8 cellular contexts compared by ENCODE assay signal in the genomic region with DNA sequence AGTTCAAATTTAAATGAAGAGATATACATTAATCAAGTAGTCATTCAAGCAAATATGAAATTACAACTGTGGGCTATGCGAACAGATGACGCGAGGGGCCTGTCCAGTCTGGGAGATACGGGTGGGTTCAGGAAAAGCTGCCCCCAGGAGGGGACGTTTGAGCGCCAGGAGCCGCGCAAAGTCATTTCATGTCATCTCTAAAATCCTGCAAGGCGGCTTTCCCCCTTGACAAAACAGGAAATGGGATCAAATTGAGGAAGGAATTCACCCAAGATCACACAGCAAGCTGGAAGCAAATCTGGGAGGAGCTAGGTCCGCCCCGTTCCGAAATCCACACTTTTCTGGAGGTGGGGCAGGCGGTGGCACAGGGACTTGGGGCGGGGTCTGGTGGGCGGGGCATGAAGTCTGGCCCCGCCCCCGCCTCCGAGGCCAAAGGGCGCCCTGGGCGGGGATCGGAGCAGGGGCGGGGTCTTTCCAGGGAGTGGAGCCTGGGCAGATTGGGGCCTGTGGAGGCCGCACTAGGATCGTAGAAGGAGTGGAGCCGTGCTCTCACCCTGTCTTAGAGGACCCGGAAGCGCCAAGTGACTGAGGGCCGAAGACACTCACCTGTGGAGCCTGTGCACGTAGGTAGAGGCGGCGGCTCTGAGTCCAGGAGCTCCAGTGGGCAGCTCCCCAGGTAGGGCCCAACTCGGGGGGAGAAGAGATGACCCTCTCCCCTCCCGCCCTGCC. TPM values are rescaled to one million over a fixed set of nuclear protein-coding genes. Genes with fewer than 3 reads are reported as not detected.
DNase-seq lines count a peak whose midpoint lies in the region; ATAC-seq, FAIRE-seq and TF ChIP-seq lines count a peak whose summit lies in the region.

A gene with protein sequence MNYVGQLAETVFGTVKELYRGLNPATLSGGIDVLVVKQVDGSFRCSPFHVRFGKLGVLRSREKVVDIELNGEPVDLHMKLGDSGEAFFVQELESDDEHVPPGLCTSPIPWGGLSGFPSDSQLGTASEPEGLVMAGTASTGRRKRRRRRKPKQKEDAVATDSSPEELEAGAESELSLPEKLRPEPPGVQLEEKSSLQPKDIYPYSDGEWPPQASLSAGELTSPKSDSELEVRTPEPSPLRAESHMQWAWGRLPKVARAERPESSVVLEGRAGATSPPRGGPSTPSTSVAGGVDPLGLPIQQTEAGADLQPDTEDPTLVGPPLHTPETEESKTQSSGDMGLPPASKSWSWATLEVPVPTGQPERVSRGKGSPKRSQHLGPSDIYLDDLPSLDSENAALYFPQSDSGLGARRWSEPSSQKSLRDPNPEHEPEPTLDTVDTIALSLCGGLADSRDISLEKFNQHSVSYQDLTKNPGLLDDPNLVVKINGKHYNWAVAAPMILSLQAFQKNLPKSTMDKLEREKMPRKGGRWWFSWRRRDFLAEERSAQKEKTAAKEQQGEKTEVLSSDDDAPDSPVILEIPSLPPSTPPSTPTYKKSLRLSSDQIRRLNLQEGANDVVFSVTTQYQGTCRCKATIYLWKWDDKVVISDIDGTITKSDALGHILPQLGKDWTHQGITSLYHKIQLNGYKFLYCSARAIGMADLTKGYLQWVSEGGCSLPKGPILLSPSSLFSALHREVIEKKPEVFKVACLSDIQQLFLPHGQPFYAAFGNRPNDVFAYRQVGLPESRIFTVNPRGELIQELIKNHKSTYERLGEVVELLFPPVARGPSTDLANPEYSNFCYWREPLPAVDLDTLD (plus strand): TSS at position 495 of the 729 bp plus-strand sequence. CDS start 4,983 bp downstream, outside the sequence.

- DNase-seq in GM12892 (ENCODE audit: insufficient read length) (no peak), HuH-7 (ENCODE audit: low spot score) (peak; percentile 95), SHP77 (lab: John Stamatoyannopoulos, UW) (peak; percentile 61 to 68), glutamatergic neuron (peak; percentile 85), osteoblast (ENCODE audit: insufficient read length, low spot score, missing footprints) (peak; percentile 98), transverse colon (peak; percentile 95), OCI-M2 (lab: John Stamatoyannopoulos, UW; ENCODE audit: unreplicated experiment) (no peak)
- peak; percentile 66 to 72 for DNase-seq in activated naive CD4-positive, alpha-beta T cell treated with anti-CD3 and anti-CD28 coated beads, Interleukin-2, amount 50 U/mL, for 72 hours (ENCODE audit: low spot score in 2 of 2)

- WGBS in transverse colon (ENCODE audit: low coverage in 1 of 2), 2 donors = 6 to 18% methylated on average over 12 to 28 of the region's 33 CpGs

- no peak for TF ChIP-seq EP300 in transverse colon (IDR thresholded peaks at IDR 0.05; ENCODE audit: low read depth)

- FAIRE-seq in GM12892 (lab: Jason Lieb, UNC) = peak; percentile 62

- in situ Hi-C loops in transverse colon (cut with MboI; ENCODE audit: low pct_ligation_motif_present in 1 of 4, low pct_unique_long_range_greater_than_20kb in 1 of 4, low sequenced_read_pairs in 3 of 4) = loop anchor here in 3 of 4 donors (5.0 to 25.0 kb wide), 3 partner anchors 168 to 378 kb away; no protein-coding TSS in a partner anchor

- H3K36me3 ChIP-seq in osteoblast (ENCODE audit: insufficient read depth, low read length) (no peaks in the 10 kb centered on the region), transverse colon (no peaks in the 10 kb centered on the region)

- TF ChIP-seq CTCF in glutamatergic neuron (IDR thresholded peaks at IDR 0.05; ENCODE audit: partially characterized antibody, unreplicated experiment) = peak; percentile 71
- TF ChIP-seq CTCF in osteoblast (IDR thresholded peaks at IDR 0.05; ENCODE audit: extremely low read depth, low read depth, low read length) = peak; percentile 1
- no peak for TF ChIP-seq CTCF in transverse colon (IDR thresholded peaks at IDR 0.05)

- no peaks in the 10 kb centered on the region for H3K9me3 ChIP-seq in osteoblast (ENCODE audit: low read depth, low read length)
- no peaks in the 10 kb centered on the region for H3K9me3 ChIP-seq in transverse colon

- no peaks in the 10 kb centered on the region for H4K20me1 ChIP-seq in osteoblast (ENCODE audit: insufficient read depth, low read length)

- no peak for TF ChIP-seq POLR2A in GM12892 (IDR thresholded peaks at IDR 0.05; ENCODE audit: low read depth, low read length)
- TF ChIP-seq POLR2A in transverse colon (IDR thresholded peaks at IDR 0.05) = peak; percentile 90

- H3K9me3 Mint-ChIP-seq in activated naive CD4-positive, alpha-beta T cell treated with anti-CD3 and anti-CD28 coated beads, Interleukin-2, amount 50 U/mL, for 72 hours = no peaks in the 10 kb centered on the region
- H3K9me3 Mint-ChIP-seq in glutamatergic neuron (ENCODE audit: unreplicated experiment) = peaks cover 3% of the 10 kb centered on the region

- peak; percentile 87 to 90 for ATAC-seq in activated naive CD4-positive, alpha-beta T cell treated with anti-CD3 and anti-CD28 coated beads, Interleukin-2, amount 50 U/mL, for 72 hours

- H3K27me3 ChIP-seq in osteoblast (ENCODE audit: insufficient read depth, low read length) (no peaks in the 10 kb centered on the region), transverse colon (no peaks in the 10 kb centered on the region)

- H3K27ac ChIP-seq in osteoblast (ENCODE audit: low read depth, low read length) = peak within 1 kb of the TSS; percentile 51
- H3K27ac ChIP-seq in transverse colon = peak within 1 kb of the TSS; percentile 84 to 92 (median 88)

- peak within 1 kb of the TSS; percentile 99 for H2AFZ ChIP-seq in osteoblast (ENCODE audit: low read length)

- intact Hi-C loops in transverse colon (cut with DNase I; ENCODE audit: low total_unique reads) = loop anchor here (1.0 kb wide), 1 partner anchor 109 kb away; no protein-coding TSS in a partner anchor

- peak within 1 kb of the TSS; percentile 81 for H3K4me3 ChIP-seq in osteoblast (ENCODE audit: insufficient read depth, low read length)
- peak within 1 kb of the TSS; percentile 15 to 49 (median 36) for H3K4me3 ChIP-seq in transverse colon

- H3K27me3 Mint-ChIP-seq in glutamatergic neuron (ENCODE audit: unreplicated experiment) = peaks cover 2% of the 10 kb centered on the region

- H3K4me2 ChIP-seq in osteoblast (ENCODE audit: insufficient read depth, low read length) = peak within 1 kb of the TSS; percentile 100

- no peaks in the 10 kb centered on the region for H3K4me1 Mint-ChIP-seq in glutamatergic neuron (ENCODE audit: low read depth, unreplicated experiment)

- H3K4me1 ChIP-seq in osteoblast (ENCODE audit: insufficient read depth, low read length) (peaks cover 10% of the 10 kb centered on the region), transverse colon (peaks cover 6 to 36% (median 26%) of the 10 kb centered on the region in 4 donors)

- H3K4me3 Mint-ChIP-seq in glutamatergic neuron (ENCODE audit: unreplicated experiment) = peak within 1 kb of the TSS; percentile 85

- H3K79me2 ChIP-seq in osteoblast (ENCODE audit: insufficient read depth, low read length) = peaks cover 2% of the 10 kb centered on the region

- peak within 1 kb of the TSS; percentile 37 to 88 for H3K27ac Mint-ChIP-seq in activated naive CD4-positive, alpha-beta T cell treated with anti-CD3 and anti-CD28 coated beads, Interleukin-2, amount 50 U/mL, for 72 hours
- H3K27ac Mint-ChIP-seq in glutamatergic neuron (ENCODE audit: unreplicated experiment) = peak within 1 kb of the TSS; percentile 40

- H3K36me3 Mint-ChIP-seq in activated naive CD4-positive, alpha-beta T cell treated with anti-CD3 and anti-CD28 coated beads, Interleukin-2, amount 50 U/mL, for 72 hours = no peaks in the 10 kb centered on the region
- no peaks in the 10 kb centered on the region for H3K36me3 Mint-ChIP-seq in glutamatergic neuron (ENCODE audit: unreplicated experiment)

RNA-seq across cellular contexts. Expression of the gene that starts here (rescaled TPM):
- polyA plus RNA-seq in GM12892 (2012; ENCODE audit: missing spikeins) = 0.11 TPM
- 1 to 10 TPM; 4.4 to 5.1 TPM for total RNA-seq in activated naive CD4-positive, alpha-beta T cell treated with anti-CD3 and anti-CD28 coated beads, Interleukin-2, amount 50 U/mL, for 72 hours
- total RNA-seq in glutamatergic neuron (ENCODE audit: unreplicated experiment) = 5.9 TPM
- total RNA-seq in osteoblast = 9.0 and 10.3 TPM in 2 replicates
- total RNA-seq in transverse colon = 100 to 1,000 TPM in 2 of 4 donors, 10 to 100 TPM in 2; 96.9 to 263 (median 134) TPM

Comparison
In these comparisons a context has a peak if more than half of its experiments do, and no peak if none do; other contexts are left out.
1. DNase-seq: peak in HuH-7 (single experiment), SHP77 (2 of 2), activated naive CD4-positive, alpha-beta T cell treated with anti-CD3 and anti-CD28 coated beads, Interleukin-2, amount 50 U/mL, for 72 hours (2 of 2), glutamatergic neuron (single experiment), osteoblast (single experiment) and transverse colon (single experiment); none in GM12892 (single experiment) and OCI-M2 (single experiment).
2. CTCF ChIP-seq: peak in glutamatergic neuron (single experiment) and osteoblast (single experiment); none in transverse colon (0 of 5).